ENCODE assay signal across 13 cellular contexts in genomic region chr4:74473155-74473811, GRCh38. TPM values are rescaled to one million over a fixed set of nuclear protein-coding genes. Genes with fewer than 3 reads are reported as not detected.
DNase-seq lines count a peak whose midpoint lies in the region; ATAC-seq, FAIRE-seq and TF ChIP-seq lines count a peak whose summit lies in the region.
"Had no signal": no experiment of that assay in that cellular context is flagged by ENCODE, and none has a peak within 500 bp of the region (broad histone marks: within the 10 kb centered on the region; RNA-seq: fewer than 3 reads in every experiment).

No MANE protein-coding gene starts in this region.

- H3K79me2 ChIP-seq in smooth muscle cell (ENCODE audit: low read depth): no peaks in the 10 kb centered on the region

- H3K4me3 ChIP-seq in astrocyte of the spinal cord (ENCODE audit: low read depth, low read length) (no peak overlapping the region), heart right ventricle (no peak overlapping the region), smooth muscle cell (no peak overlapping the region), suprapubic skin (no peak overlapping the region)
- H3K4me3 ChIP-seq: colonic mucosa had no signal

- TF ChIP-seq POLR2A in H54 (IDR thresholded peaks at IDR 0.05; ENCODE audit: low read depth, low read length) (no peak), suprapubic skin (IDR thresholded peaks at IDR 0.05) (no peak)

- intact Hi-C loops in heart right ventricle (cut with DNase I): no loop called here

- H3K27ac Mint-ChIP-seq in T-helper 17 cell: no peak overlapping the region
- H3K27ac Mint-ChIP-seq: memory B cell had no signal

- H3K9ac ChIP-seq in smooth muscle cell (ENCODE audit: low read depth): no peak overlapping the region
- H3K9ac ChIP-seq: SK-N-SH had no signal

- peaks cover 27% of the 10 kb centered on the region for H3K27me3 Mint-ChIP-seq in T-helper 17 cell

- H3F3A ChIP-seq in smooth muscle cell (ENCODE audit: low read depth): no peaks in the 10 kb centered on the region

- DNase-seq in H54 (ENCODE audit: insufficient read length, low spot score) (no peak), astrocyte of the spinal cord (ENCODE audit: low read depth, low spot score) (peak; percentile 84), heart right ventricle (peak in 1 of 2 donors; percentile 5), smooth muscle cell (lab: John Stamatoyannopoulos, UW; ENCODE audit: unreplicated experiment) (no peak), suprapubic skin (ENCODE audit: low spot score in 2 of 2) (no peak), T-helper 17 cell (no peak), NK-92 (lab: John Stamatoyannopoulos, UW; ENCODE audit: unreplicated experiment) (no peak)
- DNase-seq in activated CD4-positive, alpha-beta T cell treated with anti-CD3 and anti-CD28 coated beads for 48 hours: no peak
- DNase-seq: colonic mucosa; NCI-H1930; SK-N-SH; stimulated activated CD4-positive, alpha-beta T cell treated with anti-CD3 and anti-CD28 coated beads, Interleukin-2, amount 100 ng/mL, for 48 hours had no signal

- H3K36me3 ChIP-seq in heart right ventricle (no peaks in the 10 kb centered on the region), smooth muscle cell (ENCODE audit: low read depth) (no peaks in the 10 kb centered on the region), suprapubic skin (no peaks in the 10 kb centered on the region)
- H3K36me3 ChIP-seq: colonic mucosa had no signal

- H3K4me1 Mint-ChIP-seq in T-helper 17 cell: no peaks in the 10 kb centered on the region
- H3K4me1 Mint-ChIP-seq: memory B cell had no signal

- FAIRE-seq in H54 (lab: Jason Lieb, UNC): peak; percentile 88

- H4K20me1 ChIP-seq in smooth muscle cell (ENCODE audit: low read depth): no peaks in the 10 kb centered on the region

- peak in 6 of 8 donors; percentile 33 to 93 (median 85) for ATAC-seq in heart right ventricle
- no peak for ATAC-seq in T-helper 17 cell

- H3K4me3 Mint-ChIP-seq in T-helper 17 cell: no peak overlapping the region
- H3K4me3 Mint-ChIP-seq: memory B cell had no signal

- H3K4me2 ChIP-seq in smooth muscle cell: peak overlapping the region; percentile 30
- H3K4me2 ChIP-seq: SK-N-SH had no signal

- H2AFZ ChIP-seq in smooth muscle cell (ENCODE audit: low read depth): no peak overlapping the region

- H3K27me3 ChIP-seq in heart right ventricle (no peaks in the 10 kb centered on the region), smooth muscle cell (ENCODE audit: low read depth) (no peaks in the 10 kb centered on the region), suprapubic skin (no peaks in the 10 kb centered on the region)
- H3K27me3 ChIP-seq: colonic mucosa had no signal

- TF ChIP-seq EP300 in suprapubic skin (IDR thresholded peaks at IDR 0.05): no peak

- H3K9me3 ChIP-seq in heart right ventricle (no peaks in the 10 kb centered on the region), smooth muscle cell (replicated peaks; ENCODE audit: low read depth) (no peaks in the 10 kb centered on the region), suprapubic skin (no peaks in the 10 kb centered on the region), T-helper 17 cell (ENCODE audit: control insufficient read depth, low read length, poor library complexity, severe bottlenecking) (no peaks in the 10 kb centered on the region)
- H3K9me3 ChIP-seq: colonic mucosa, SK-N-SH had no signal

- in situ Hi-C loops in astrocyte of the spinal cord (cut with HindIII; ENCODE audit: low sequenced_read_pairs): no loop called here

- H3K27ac ChIP-seq in heart right ventricle (peak overlapping the region in 2 of 10 donors; percentile 16 to 31), smooth muscle cell (ENCODE audit: low read depth) (peak overlapping the region; percentile 36), suprapubic skin (no peak overlapping the region)
- H3K27ac ChIP-seq: colonic mucosa had no signal

- H3K36me3 Mint-ChIP-seq in T-helper 17 cell (ENCODE audit: low read depth): peaks cover 2% of the 10 kb centered on the region
- H3K36me3 Mint-ChIP-seq: memory B cell had no signal

- WGBS in heart right ventricle, 2 donors: 28 to 33% methylated on average over 5 of the region's 5 CpGs
- WGBS in smooth muscle cell (ENCODE audit: low lambda C conversion rate): 35% methylated on average over 5 of the region's 5 CpGs
- 39% methylated on average over 5 of the region's 5 CpGs for WGBS in suprapubic skin

- H3K4me1 ChIP-seq in heart right ventricle (peaks cover 0 to 14% (median 7%) of the 10 kb centered on the region in 9 donors), smooth muscle cell (ENCODE audit: low read depth) (no peaks in the 10 kb centered on the region), suprapubic skin (peaks cover 33% of the 10 kb centered on the region)
- H3K4me1 ChIP-seq: colonic mucosa had no signal

- TF ChIP-seq CTCF in astrocyte of the spinal cord (IDR thresholded peaks at IDR 0.05; ENCODE audit: low read depth, low read length) (no peak), heart right ventricle (IDR thresholded peaks at IDR 0.05) (no peak), smooth muscle cell (IDR thresholded peaks at IDR 0.05; ENCODE audit: borderline replicate concordance, insufficient read depth, poor library complexity, severe bottlenecking) (no peak), suprapubic skin (IDR thresholded peaks at IDR 0.05) (no peak)

RNA-seq across cellular contexts. Expression of gene AREG, which starts 28.3 kb away (rescaled TPM):
- total RNA-seq in heart right ventricle (10 to 100 TPM in 3 of 10 donors, 1 to 10 TPM in 4, under 1 TPM in 1, not detected in 2; 0.77 to 17.7 (median 4.3) TPM), smooth muscle cell (58.6 and 123 TPM in 2 replicates), suprapubic skin (10 to 100 TPM; 13.0 to 40.6 (median 26.2) TPM), T-helper 17 cell (10 to 100 TPM; 15.0 to 17.3 TPM)
- polyA plus RNA-seq in heart right ventricle (10 to 100 TPM in 1 of 2 donors, 1 to 10 TPM in 1; 1.5 to 22.9 TPM), smooth muscle cell (83.5 and 86.9 TPM in 2 replicates)
- polyA plus RNA-seq: SK-N-SH had no signal
